9 cellular contexts compared by ENCODE assay signal in genomic region chr3:142850395-142851023, GRCh38. TPM values are rescaled to one million over a fixed set of nuclear protein-coding genes. Genes with fewer than 3 reads are reported as not detected.
DNase-seq lines count a peak whose midpoint lies in the region; ATAC-seq, FAIRE-seq and TF ChIP-seq lines count a peak whose summit lies in the region.
"Had no signal": no experiment of that assay in that cellular context is flagged by ENCODE, and none has a peak within 500 bp of the region (broad histone marks: within the 10 kb centered on the region; RNA-seq: fewer than 3 reads in every experiment).

No MANE protein-coding gene starts in this region.

- H3K4me1 ChIP-seq in SJCRH30 = peaks cover 3% of the 10 kb centered on the region; the same call in 1 of the 2 replicates

- H3K27ac ChIP-seq in SJCRH30 (no peak overlapping the region), coronary artery (peak overlapping the region in 1 of 2 donors; percentile 21)

- ATAC-seq in left ventricle myocardium superior (peak; percentile 77), HG03108 (IDR thresholded peaks at IDR 0.05; ENCODE audit: unreplicated experiment) (no peak)

- TF ChIP-seq CTCF in coronary artery (IDR thresholded peaks at IDR 0.05) = no peak

- in situ Hi-C loops in ACHN (cut with HindIII; ENCODE audit: low pct_ligation_motif_present, low pct_unique_long_range_greater_than_20kb, low sequenced_read_pairs) = no loop called here

- H3K36me3 ChIP-seq in SJCRH30 = no peaks in the 10 kb centered on the region

- DNase-seq in ACHN (peak; percentile 88), H54 (ENCODE audit: insufficient read length, low spot score) (peak; percentile 47), SJCRH30 (peak; percentile 17 to 23), left ventricle myocardium superior (no peak), HUDEP-2 (lab: John Stamatoyannopoulos, UW; ENCODE audit: unreplicated experiment in 76 of 76) (no peak), coronary artery (ENCODE audit: low spot score) (no peak), cerebellum (ENCODE audit: low spot score) (no peak)

- H3K4me3 ChIP-seq in SJCRH30 (no peak overlapping the region), coronary artery (no peak overlapping the region)

- FAIRE-seq in H54 (lab: Jason Lieb, UNC) = peak; percentile 99
- FAIRE-seq: GM18507 had no signal

- intact Hi-C loops in left ventricle myocardium superior (cut with micrococcal nuclease) = no loop called here

- no peaks in the 10 kb centered on the region for H3K27me3 ChIP-seq in SJCRH30

- no peak for TF ChIP-seq POLR2A in H54 (IDR thresholded peaks at IDR 0.05; ENCODE audit: low read depth, low read length)

- no peaks in the 10 kb centered on the region for H3K9me3 ChIP-seq in SJCRH30 (replicated peaks)

RNA-seq across cellular contexts. Expression of gene PCOLCE2, which starts 38.4 kb away (rescaled TPM):
- total RNA-seq in SJCRH30 (2014; rRNA removed; shearing (Covaris generic)) = 12.3 and 16.7 TPM in 2 replicates
- total RNA-seq in left ventricle myocardium superior (58.2 TPM), cerebellum (12.6 TPM)

Comparison
In these comparisons a context has a peak if more than half of its experiments do, and no peak if none do; other contexts are left out.
1. DNase-seq: peak in ACHN (single experiment), H54 (single experiment) and SJCRH30 (2 of 2); none in left ventricle myocardium superior (single experiment), HUDEP-2 (0 of 76), coronary artery (single experiment) and cerebellum (single experiment).